8 cellular contexts compared by ENCODE assay signal in the genomic region with DNA sequence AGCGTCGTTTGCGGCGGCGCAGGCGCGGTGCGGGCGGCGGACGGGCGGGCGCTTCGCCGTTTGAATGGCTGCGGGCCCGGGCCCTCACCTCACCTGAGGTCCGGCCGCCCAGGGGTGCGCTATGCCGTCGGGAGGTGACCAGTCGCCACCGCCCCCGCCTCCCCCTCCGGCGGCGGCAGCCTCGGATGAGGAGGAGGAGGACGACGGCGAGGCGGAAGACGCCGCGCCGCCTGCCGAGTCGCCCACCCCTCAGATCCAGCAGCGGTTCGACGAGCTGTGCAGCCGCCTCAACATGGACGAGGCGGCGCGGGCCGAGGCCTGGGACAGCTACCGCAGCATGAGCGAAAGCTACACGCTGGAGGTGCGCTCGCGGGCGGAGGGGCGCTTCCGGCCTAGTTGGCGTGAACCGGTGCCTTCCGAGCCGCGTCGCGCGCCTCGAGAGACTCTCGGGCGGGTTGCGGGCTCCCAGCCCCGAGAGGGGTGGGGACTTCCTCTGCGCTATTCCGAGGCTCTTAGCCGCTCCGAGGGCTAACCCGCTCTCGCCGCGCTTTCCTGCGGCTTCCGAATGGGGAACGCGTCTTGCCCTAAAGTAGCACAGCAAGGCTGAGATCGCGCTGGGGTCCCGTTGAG. TPM values are rescaled to one million over a fixed set of nuclear protein-coding genes. Genes with fewer than 3 reads are reported as not detected.
DNase-seq lines count a peak whose midpoint lies in the region; ATAC-seq and TF ChIP-seq lines count a peak whose summit lies in the region.

A gene with protein sequence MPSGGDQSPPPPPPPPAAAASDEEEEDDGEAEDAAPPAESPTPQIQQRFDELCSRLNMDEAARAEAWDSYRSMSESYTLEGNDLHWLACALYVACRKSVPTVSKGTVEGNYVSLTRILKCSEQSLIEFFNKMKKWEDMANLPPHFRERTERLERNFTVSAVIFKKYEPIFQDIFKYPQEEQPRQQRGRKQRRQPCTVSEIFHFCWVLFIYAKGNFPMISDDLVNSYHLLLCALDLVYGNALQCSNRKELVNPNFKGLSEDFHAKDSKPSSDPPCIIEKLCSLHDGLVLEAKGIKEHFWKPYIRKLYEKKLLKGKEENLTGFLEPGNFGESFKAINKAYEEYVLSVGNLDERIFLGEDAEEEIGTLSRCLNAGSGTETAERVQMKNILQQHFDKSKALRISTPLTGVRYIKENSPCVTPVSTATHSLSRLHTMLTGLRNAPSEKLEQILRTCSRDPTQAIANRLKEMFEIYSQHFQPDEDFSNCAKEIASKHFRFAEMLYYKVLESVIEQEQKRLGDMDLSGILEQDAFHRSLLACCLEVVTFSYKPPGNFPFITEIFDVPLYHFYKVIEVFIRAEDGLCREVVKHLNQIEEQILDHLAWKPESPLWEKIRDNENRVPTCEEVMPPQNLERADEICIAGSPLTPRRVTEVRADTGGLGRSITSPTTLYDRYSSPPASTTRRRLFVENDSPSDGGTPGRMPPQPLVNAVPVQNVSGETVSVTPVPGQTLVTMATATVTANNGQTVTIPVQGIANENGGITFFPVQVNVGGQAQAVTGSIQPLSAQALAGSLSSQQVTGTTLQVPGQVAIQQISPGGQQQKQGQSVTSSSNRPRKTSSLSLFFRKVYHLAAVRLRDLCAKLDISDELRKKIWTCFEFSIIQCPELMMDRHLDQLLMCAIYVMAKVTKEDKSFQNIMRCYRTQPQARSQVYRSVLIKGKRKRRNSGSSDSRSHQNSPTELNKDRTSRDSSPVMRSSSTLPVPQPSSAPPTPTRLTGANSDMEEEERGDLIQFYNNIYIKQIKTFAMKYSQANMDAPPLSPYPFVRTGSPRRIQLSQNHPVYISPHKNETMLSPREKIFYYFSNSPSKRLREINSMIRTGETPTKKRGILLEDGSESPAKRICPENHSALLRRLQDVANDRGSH (plus strand): TSS at position 36 of the 630 bp plus-strand sequence. CDS start 86 bp downstream, at position 122.

- 0% methylated on average over 45 of the region's 85 CpGs for WGBS in esophagus muscularis mucosa

- peak; percentile 34 for TF ChIP-seq POLR2A in esophagus muscularis mucosa (IDR thresholded peaks at IDR 0.05; ENCODE audit: low read depth)

- peaks cover under 1 to 20% (median 13%) of the 10 kb centered on the region in 5 donors for H3K36me3 Mint-ChIP-seq in naive thymus-derived CD4-positive, alpha-beta T cell

- H3K4me3 ChIP-seq in esophagus muscularis mucosa: peak within 1 kb of the TSS; percentile 97 to 100 (median 98)
- H3K4me3 ChIP-seq in naive thymus-derived CD4-positive, alpha-beta T cell (ENCODE audit: low read length): peak within 1 kb of the TSS; percentile 91

- intact Hi-C loops in esophagus muscularis mucosa (cut with DNase I): loop anchor here (2.0 kb wide), 1 partner anchor 68 kb away; a partner anchor contains a TSS
- intact Hi-C loops in naive thymus-derived CD4-positive, alpha-beta T cell (cut with micrococcal nuclease): loop anchor here (1.0 to 5.0 kb wide), 7 partner anchors 23 to 377 kb away; a partner anchor contains a TSS

- ATAC-seq in HG03378 (IDR thresholded peaks at IDR 0.05; ENCODE audit: unreplicated experiment): peak; percentile 57
- ATAC-seq in naive thymus-derived CD4-positive, alpha-beta T cell: peak; percentile 84

- H3K27ac ChIP-seq in esophagus muscularis mucosa (replicated peaks in 1 of 4): peak within 1 kb of the TSS; percentile 94 to 99 (median 96)
- peak within 1 kb of the TSS; percentile 90 for H3K27ac ChIP-seq in naive thymus-derived CD4-positive, alpha-beta T cell (ENCODE audit: low read depth, low read length)

- peaks cover 17 to 25% (median 22%) of the 10 kb centered on the region in 4 donors for H3K4me1 ChIP-seq in esophagus muscularis mucosa
- peaks cover 12 to 33% of the 10 kb centered on the region in 2 donors for H3K4me1 ChIP-seq in naive thymus-derived CD4-positive, alpha-beta T cell (ENCODE audit: control insufficient read depth in 2 of 2, insufficient read depth in 2 of 2, low read length in 2 of 2)

- no peaks in the 10 kb centered on the region for H3K27me3 ChIP-seq in esophagus muscularis mucosa
- no peaks in the 10 kb centered on the region for H3K27me3 ChIP-seq in naive thymus-derived CD4-positive, alpha-beta T cell (ENCODE audit: control insufficient read depth in 2 of 2, insufficient read depth in 2 of 2, low read length in 2 of 2)

- no peaks in the 10 kb centered on the region for H3K9me3 ChIP-seq in esophagus muscularis mucosa
- no peaks in the 10 kb centered on the region for H3K9me3 ChIP-seq in naive thymus-derived CD4-positive, alpha-beta T cell (ENCODE audit: control insufficient read depth in 2 of 3, low read length in 3 of 3)

- no peak for TF ChIP-seq EP300 in esophagus muscularis mucosa (IDR thresholded peaks at IDR 0.05)

- H3K9me3 Mint-ChIP-seq in naive thymus-derived CD4-positive, alpha-beta T cell: peaks cover 0 to 8% (median 1%) of the 10 kb centered on the region in 11 donors

- peaks cover 0 to 7% (median 0%) of the 10 kb centered on the region in 5 donors for H3K27me3 Mint-ChIP-seq in naive thymus-derived CD4-positive, alpha-beta T cell

- peaks cover 0 to 1% (median 0%) of the 10 kb centered on the region in 4 donors for H3K36me3 ChIP-seq in esophagus muscularis mucosa
- H3K36me3 ChIP-seq in naive thymus-derived CD4-positive, alpha-beta T cell (ENCODE audit: control insufficient read depth in 2 of 3, insufficient read depth in 3 of 3, low read length in 3 of 3): peaks cover 0 to 10% (median 0%) of the 10 kb centered on the region in 3 experiments

- CTCF ChIA-PET in naive thymus-derived CD4-positive, alpha-beta T cell (lab: Charles Lee): interaction anchor here (0.5 to 5.0 kb wide), 6 partner anchors 12 to 377 kb away, joined by 3 to 41 read pairs (median 7); no protein-coding TSS in a partner anchor

- DNase-seq in CD1c-positive myeloid dendritic cell (ENCODE audit: extremely low spot score): peak; percentile 83
- peak; percentile 69 for DNase-seq in GM19238 (ENCODE audit: insufficient read length, low spot score)
- peak; percentile 76 for DNase-seq in OCI-M1 (lab: John Stamatoyannopoulos, UW)
- peak; percentile 86 to 88 for DNase-seq in activated T-cell treated with anti-CD3 and anti-CD28 coated beads, Interleukin-2, amount 50 U/mL, for 48 hours
- DNase-seq in esophagus muscularis mucosa (ENCODE audit: extremely low spot score): peak; percentile 93
- peak; percentile 74 to 87 (median 82) for DNase-seq in naive thymus-derived CD4-positive, alpha-beta T cell
- peak; percentile 60 to 88 (median 76) for DNase-seq in stimulated activated naive CD4-positive, alpha-beta T cell (lab: John Stamatoyannopoulos, UW)

- H3K4me1 Mint-ChIP-seq in naive thymus-derived CD4-positive, alpha-beta T cell: peaks cover 22 to 46% (median 41%) of the 10 kb centered on the region in 7 donors

- TF ChIP-seq CTCF in esophagus muscularis mucosa (IDR thresholded peaks at IDR 0.05): no peak

- H3K4me3 Mint-ChIP-seq in naive thymus-derived CD4-positive, alpha-beta T cell: peak within 1 kb of the TSS; percentile 91 to 100 (median 94)

- POLR2A ChIA-PET in naive thymus-derived CD4-positive, alpha-beta T cell (lab: Charles Lee): interaction anchor here (0.6 to 8.1 kb wide), 19 partner anchors 12 to 481 kb away, joined by 3 to 517 read pairs (median 7); a partner anchor contains a TSS

- peak within 1 kb of the TSS; percentile 92 to 98 (median 95) for H3K27ac Mint-ChIP-seq in naive thymus-derived CD4-positive, alpha-beta T cell

RNA-seq across cellular contexts. Expression of the gene that starts here (rescaled TPM):
- 10 to 100 TPM; 72.8 to 90.3 (median 84.4) TPM for total RNA-seq in esophagus muscularis mucosa
- 100 to 1,000 TPM; 158 to 452 (median 206) TPM for total RNA-seq in naive thymus-derived CD4-positive, alpha-beta T cell
- 100 to 1,000 TPM; 253 to 328 TPM for polyA plus RNA-seq in naive thymus-derived CD4-positive, alpha-beta T cell

Comparison
In these comparisons a context has a peak if more than half of its experiments do, and no peak if none do; other contexts are left out.
1. Peak in every context shown above with its lines: DNase-seq, ATAC-seq, H3K4me3 ChIP-seq and H3K27ac ChIP-seq.